In genomic region chr17:62064791-62065563, GRCh38 we compare ENCODE assay signal across 8 cellular contexts. TPM values are rescaled to one million over a fixed set of nuclear protein-coding genes. Genes with fewer than 3 reads are reported as not detected.
DNase-seq lines count a peak whose midpoint lies in the region; ATAC-seq and TF ChIP-seq lines count a peak whose summit lies in the region.

Gene MED13, minus strand, starts transcription at chr17:62065278. Its CDS starts 73 bp downstream, at chr17:62065205.

- peak within 1 kb of the TSS; percentile 82 for H3K56ac ChIP-seq in H9 (ENCODE audit: insufficient read length, low read depth, low read length)

- peak within 1 kb of the TSS; percentile 77 for H4K8ac ChIP-seq in H9 (replicated peaks; ENCODE audit: insufficient read length, low read depth, low read length)

- H3K9ac ChIP-seq in H9 (ENCODE audit: extremely low read depth, insufficient read length, low read length), result peak within 1 kb of the TSS; percentile 98
- H3K9ac ChIP-seq in endodermal cell (ENCODE audit: extremely low read depth, low read length, poor library complexity, severe bottlenecking), result peak within 1 kb of the TSS; percentile 98

- H3K27ac ChIP-seq in H9 (ENCODE audit: insufficient read length, low read depth, low read length), result peak within 1 kb of the TSS; percentile 76
- H3K27ac ChIP-seq in endodermal cell (ENCODE audit: low read depth, low read length), result peak within 1 kb of the TSS; percentile 94
- H3K27ac ChIP-seq in mesodermal cell (ENCODE audit: low read depth, low read length, severe bottlenecking), result peak within 1 kb of the TSS; percentile 98

- no peak within 1 kb of the TSS; the same call in 1 of the 2 replicates for H2BK15ac ChIP-seq in H9 (ENCODE audit: low read depth, low read length)

- H3K36me3 Mint-ChIP-seq in H9 (ENCODE audit: insufficient read depth in 1 of 3, low read depth in 3 of 3) (peaks cover 11 to 26% (median 24%) of the 10 kb centered on the region in 3 experiments; a peak in 6 of 7 replicates), endodermal cell (ENCODE audit: low read depth) (peaks cover 19% of the 10 kb centered on the region)

- H3K27ac Mint-ChIP-seq in H9 (peak within 1 kb of the TSS; percentile 98 to 100 (median 99)), endodermal cell (peak within 1 kb of the TSS; percentile 100)

- peak within 1 kb of the TSS; percentile 76 for H4K5ac ChIP-seq in H9 (ENCODE audit: insufficient read length, low read depth, low read length)

- H3K9me3 ChIP-seq in H9 (ENCODE audit: control insufficient read depth, low read depth, low read length) (no peaks in the 10 kb centered on the region), endodermal cell (ENCODE audit: control insufficient read depth, low read length) (no peaks in the 10 kb centered on the region), mesodermal cell (ENCODE audit: control insufficient read depth, low read length) (no peaks in the 10 kb centered on the region)

- TF ChIP-seq CTCF in H9 (conservative IDR thresholded peaks at IDR 0.05) (no peak), endodermal cell (conservative IDR thresholded peaks at IDR 0.05) (no peak)

- H4K20me1 ChIP-seq in H9 (ENCODE audit: control insufficient read depth, insufficient read depth, insufficient read length), result no peaks in the 10 kb centered on the region

- no peak within 1 kb of the TSS for H4K91ac ChIP-seq in H9 (ENCODE audit: insufficient read length, low read depth, low read length)

- H3K27me3 ChIP-seq in H9 (ENCODE audit: insufficient read depth, low read length) (no peaks in the 10 kb centered on the region), endodermal cell (ENCODE audit: control insufficient read depth, insufficient read depth, low read length, poor library complexity, severe bottlenecking) (no peaks in the 10 kb centered on the region)

- H2BK20ac ChIP-seq in H9 (ENCODE audit: low read depth, low read length, poor library complexity, severe bottlenecking), result no peak within 1 kb of the TSS

- no peak within 1 kb of the TSS for H2BK120ac ChIP-seq in H9 (ENCODE audit: low read depth, low read length, poor library complexity, severe bottlenecking)

- WGBS in H9 (ENCODE audit: extremely low coverage, insufficient read length, low lambda C conversion rate), result no CpG with 5 or more reads among the region's 79 CpGs
- 0 to 2% methylated on average over 9 to 55 of the region's 79 CpGs for WGBS in endodermal cell (ENCODE audit: insufficient coverage in 1 of 2, insufficient read length in 1 of 2), 2 experiments
- 0 to 1% methylated on average over 16 to 22 of the region's 79 CpGs for WGBS in mesodermal cell (ENCODE audit: insufficient coverage in 2 of 2), 2 experiments

- peak within 1 kb of the TSS; percentile 95 for H3K4me3 ChIP-seq in endodermal cell (ENCODE audit: low read length)
- peak within 1 kb of the TSS; percentile 91 for H3K4me3 ChIP-seq in mesodermal cell (ENCODE audit: extremely low read depth, insufficient read depth, low read length, poor library complexity, severe bottlenecking)

- no peaks in the 10 kb centered on the region for H3K4me1 ChIP-seq in H9 (ENCODE audit: insufficient read depth, low read length)
- no peaks in the 10 kb centered on the region for H3K4me1 ChIP-seq in endodermal cell (ENCODE audit: control insufficient read depth, insufficient read depth, low read length)
- H3K4me1 ChIP-seq in mesodermal cell (ENCODE audit: control insufficient read depth, insufficient read depth, low read length, poor library complexity, severe bottlenecking), result peaks cover 11% of the 10 kb centered on the region

- H3K27me3 Mint-ChIP-seq in H9 (ENCODE audit: low read depth), result no peaks in the 10 kb centered on the region; the same call in 1 of the 2 replicates
- no peaks in the 10 kb centered on the region for H3K27me3 Mint-ChIP-seq in endodermal cell (ENCODE audit: insufficient read depth)

- peaks cover 20% of the 10 kb centered on the region for H3K36me3 ChIP-seq in endodermal cell (ENCODE audit: control insufficient read depth, insufficient read depth, low read length)
- H3K36me3 ChIP-seq in mesodermal cell (ENCODE audit: control insufficient read depth, insufficient read depth, low read length), result peaks cover 21% of the 10 kb centered on the region

- no peak within 1 kb of the TSS for H2BK12ac ChIP-seq in H9 (ENCODE audit: insufficient read length, low read depth, low read length)

- peak; percentile 48 for DNase-seq in Daoy (ENCODE audit: low read depth)
- peak; percentile 59 for DNase-seq in H9
- peak; percentile 20 for DNase-seq in NCI-H748 treated with DMSO at 0.1 percent for 48 hours (lab: John Stamatoyannopoulos, UW)
- DNase-seq in activated CD8-positive, alpha-beta memory T cell treated with anti-CD3 and anti-CD28 coated beads, Interleukin-2, amount 50 U/mL, for 24 hours (ENCODE audit: extremely low read depth), result peak; percentile 25
- peak; percentile 90 for DNase-seq in endodermal cell
- DNase-seq in stimulated activated CD8-positive, alpha-beta memory T cell treated with anti-CD3 and anti-CD28 coated beads, Interleukin-15, amount 100 ng/mL, for 4 hours (ENCODE audit: low read depth in 2 of 2), result peak; percentile 32 to 43

- peak within 1 kb of the TSS; percentile 99 for H3K14ac ChIP-seq in H9 (ENCODE audit: insufficient read depth, low read length)

- H3K79me2 ChIP-seq in H9 (ENCODE audit: insufficient read depth, low read length), result peaks cover 23% of the 10 kb centered on the region; the same call in 1 of the 2 replicates

- H3K23me2 ChIP-seq in H9 (ENCODE audit: insufficient read length, low read depth, low read length, poor library complexity, severe bottlenecking), result peaks cover 9% of the 10 kb centered on the region

- H2BK5ac ChIP-seq in H9 (ENCODE audit: insufficient read length, low read length), result peak within 1 kb of the TSS; percentile 62

- no peak within 1 kb of the TSS for H2AK5ac ChIP-seq in H9 (ENCODE audit: insufficient read length, low read length)

- H3K18ac ChIP-seq in H9 (ENCODE audit: insufficient read length, low read depth, low read length), result peak within 1 kb of the TSS; percentile 97

- H3K9me3 Mint-ChIP-seq in H9 (no peaks in the 10 kb centered on the region; a peak in 1 of 5 replicates), endodermal cell (no peaks in the 10 kb centered on the region)

- H3K4me1 Mint-ChIP-seq in H9, result peaks cover 38 to 45% of the 10 kb centered on the region in 2 experiments
- peaks cover 33% of the 10 kb centered on the region for H3K4me1 Mint-ChIP-seq in endodermal cell

- H3K4ac ChIP-seq in H9 (ENCODE audit: low read depth, low read length), result peak within 1 kb of the TSS; percentile 10; the same call in 1 of the 2 replicates

- peak within 1 kb of the TSS; percentile 95 to 96 for H3K4me3 Mint-ChIP-seq in H9
- H3K4me3 Mint-ChIP-seq in endodermal cell, result peak within 1 kb of the TSS; percentile 89

- H2AFZ ChIP-seq in H9 (ENCODE audit: low read length), result peak within 1 kb of the TSS; percentile 72

- peak within 1 kb of the TSS; percentile 98 for H3K4me2 ChIP-seq in H9 (ENCODE audit: insufficient read depth, insufficient read length, low read length)

- H3K23ac ChIP-seq in H9 (ENCODE audit: insufficient read length, low read depth, low read length), result peak within 1 kb of the TSS; percentile 8

- no peak for ATAC-seq in GM21367 (IDR thresholded peaks at IDR 0.05; ENCODE audit: unreplicated experiment)

- H3K79me1 ChIP-seq in H9 (ENCODE audit: insufficient read depth, low read depth, low read length, poor library complexity, severe bottlenecking), result no peaks in the 10 kb centered on the region

- no peak within 1 kb of the TSS for H3T11ph ChIP-seq in H9 (ENCODE audit: low read length)

RNA-seq across cellular contexts. Expression of gene MED13, which starts in this region (rescaled TPM):
- 20.3 and 31.6 TPM in 2 replicates for total RNA-seq in Daoy (2014; rRNA removed; shearing (Covaris generic))
- total RNA-seq in H9 (2021), result 58.7 and 60.7 TPM in 2 replicates
- 10 to 100 TPM; 66.0 to 67.7 TPM for total RNA-seq in endodermal cell
- polyA plus RNA-seq in endodermal cell (2013, experiment 1 of 2), result 26.6 TPM
- polyA plus RNA-seq in endodermal cell (2013, experiment 2 of 2), result 31.0 TPM
- 24.6 TPM for polyA plus RNA-seq in mesodermal cell (2013, experiment 1 of 2)
- polyA plus RNA-seq in mesodermal cell (2013, experiment 2 of 2), result 30.4 TPM

Comparison
In these comparisons a context has a peak if more than half of its experiments do, and no peak if none do; other contexts are left out.
1. DNase-seq: peak in every context shown above with its lines; median percentile 90 in endodermal cell; 59 in H9; 48 in Daoy; 38 in stimulated activated CD8-positive, alpha-beta memory T cell treated with anti-CD3 and anti-CD28 coated beads, Interleukin-15, amount 100 ng/mL, for 4 hours; 25 in activated CD8-positive, alpha-beta memory T cell treated with anti-CD3 and anti-CD28 coated beads, Interleukin-2, amount 50 U/mL, for 24 hours; 20 in NCI-H748 treated with DMSO at 0.1 percent for 48 hours.